10 cellular contexts compared by ENCODE assay signal in the genomic region with DNA sequence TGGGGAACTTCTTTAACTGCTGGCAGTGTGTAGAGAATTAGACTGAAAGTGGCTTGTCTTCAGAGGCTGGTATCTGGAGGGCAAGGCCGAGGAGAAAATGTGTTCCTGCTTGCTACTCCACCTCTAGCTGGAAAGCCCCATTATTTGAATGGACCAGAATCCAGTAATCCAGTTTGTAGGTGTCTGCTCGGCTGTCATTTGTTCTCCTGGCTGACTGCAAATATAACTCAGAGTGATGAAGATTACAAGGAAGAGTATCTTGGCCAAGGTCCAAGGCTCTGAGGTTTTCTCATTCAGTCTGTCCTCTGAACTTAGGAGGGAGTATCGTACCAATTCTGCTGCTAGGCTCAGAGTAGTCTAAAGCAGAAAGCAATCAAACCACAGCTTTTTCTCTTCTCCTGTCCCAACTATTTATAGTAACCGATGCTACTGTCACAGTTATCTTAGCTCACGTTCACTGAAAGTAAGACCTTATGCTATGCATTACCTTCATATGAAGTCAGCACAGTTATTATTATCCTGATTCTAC.
DNase-seq lines count a peak whose midpoint lies in the region; ATAC-seq, FAIRE-seq and TF ChIP-seq lines count a peak whose summit lies in the region.
"Had no signal": no experiment of that assay in that cellular context is flagged by ENCODE, and none has a peak within 500 bp of the region (broad histone marks: within the 10 kb centered on the region; RNA-seq: fewer than 3 reads in every experiment).

No MANE protein-coding gene starts in this region.

- no peaks in the 10 kb centered on the region for H3K36me3 ChIP-seq in naive thymus-derived CD4-positive, alpha-beta T cell (ENCODE audit: control insufficient read depth in 2 of 3, insufficient read depth in 3 of 3, low read length in 3 of 3)
- no peaks in the 10 kb centered on the region for H3K36me3 ChIP-seq in left lung

- in situ Hi-C loops in G401 (cut with HindIII; ENCODE audit: low sequenced_read_pairs) = no loop called here

- peak; percentile 31 for DNase-seq in G401 (ENCODE audit: low spot score)
- DNase-seq in GM19239 (ENCODE audit: insufficient read length, low spot score) = peak; percentile 9
- DNase-seq in RPMI8226 = peak; percentile 92
- DNase-seq in naive thymus-derived CD4-positive, alpha-beta T cell = no peak
- no peak for DNase-seq in GOT3 (lab: John Stamatoyannopoulos, UW)
- no peak for DNase-seq in left lung
- no peak for DNase-seq in NCI-H2081 treated with DMSO at 0.1 percent for 48 hours (lab: John Stamatoyannopoulos, UW)
- DNase-seq: activated CD4-positive, alpha-beta T cell treated with anti-CD3 and anti-CD28 coated beads, Interleukin-2, amount 50 U/mL, for 1 hour; NCI-H187 treated with DMSO at 0.1 percent for 48 hours had no signal

- TF ChIP-seq CTCF in left lung (IDR thresholded peaks at IDR 0.05) = no peak

- H3K27ac Mint-ChIP-seq in naive thymus-derived CD4-positive, alpha-beta T cell = no peak overlapping the region

- peak; percentile 89 for ATAC-seq in HG03025 (IDR thresholded peaks at IDR 0.05; ENCODE audit: low FRiP score, unreplicated experiment)
- no peak for ATAC-seq in naive thymus-derived CD4-positive, alpha-beta T cell
- ATAC-seq in left lung = no peak

- no peaks in the 10 kb centered on the region for H3K36me3 Mint-ChIP-seq in naive thymus-derived CD4-positive, alpha-beta T cell

- H3K27ac ChIP-seq in naive thymus-derived CD4-positive, alpha-beta T cell (ENCODE audit: low read depth, low read length) = no peak overlapping the region
- no peak overlapping the region for H3K27ac ChIP-seq in left lung

- no peak overlapping the region for H3K4me3 Mint-ChIP-seq in naive thymus-derived CD4-positive, alpha-beta T cell

- no peaks in the 10 kb centered on the region for H3K27me3 ChIP-seq in naive thymus-derived CD4-positive, alpha-beta T cell (ENCODE audit: control insufficient read depth in 2 of 2, insufficient read depth in 2 of 2, low read length in 2 of 2)
- no peaks in the 10 kb centered on the region for H3K27me3 ChIP-seq in left lung

- no peak overlapping the region for H3K4me3 ChIP-seq in naive thymus-derived CD4-positive, alpha-beta T cell (ENCODE audit: low read length)
- H3K4me3 ChIP-seq in left lung = no peak overlapping the region

- peak; percentile 80 for FAIRE-seq in GM19239 (lab: Jason Lieb, UNC)

- peaks cover 0 to 17% (median 0%) of the 10 kb centered on the region in 7 donors for H3K4me1 Mint-ChIP-seq in naive thymus-derived CD4-positive, alpha-beta T cell

- POLR2A ChIA-PET in naive thymus-derived CD4-positive, alpha-beta T cell (lab: Charles Lee) = no interaction called here

- no peaks in the 10 kb centered on the region for H3K9me3 ChIP-seq in naive thymus-derived CD4-positive, alpha-beta T cell (ENCODE audit: control insufficient read depth in 2 of 3, low read length in 3 of 3)
- no peaks in the 10 kb centered on the region for H3K9me3 ChIP-seq in left lung

- peaks cover 7 to 28% (median 16%) of the 10 kb centered on the region in 5 donors for H3K27me3 Mint-ChIP-seq in naive thymus-derived CD4-positive, alpha-beta T cell

- H3K4me1 ChIP-seq in naive thymus-derived CD4-positive, alpha-beta T cell (ENCODE audit: control insufficient read depth in 2 of 2, insufficient read depth in 2 of 2, low read length in 2 of 2) = no peaks in the 10 kb centered on the region
- H3K4me1 ChIP-seq in left lung = peaks cover 0 to 5% of the 10 kb centered on the region in 2 donors

- intact Hi-C loops in naive thymus-derived CD4-positive, alpha-beta T cell (cut with micrococcal nuclease) = no loop called here
- intact Hi-C loops in left lung (cut with DNase I) = no loop called here

- CTCF ChIA-PET in naive thymus-derived CD4-positive, alpha-beta T cell (lab: Charles Lee) = no interaction called here

- peaks cover 0 to 4% (median 0%) of the 10 kb centered on the region in 11 donors for H3K9me3 Mint-ChIP-seq in naive thymus-derived CD4-positive, alpha-beta T cell

Comparison
In these comparisons a context has a peak if more than half of its experiments do, and no peak if none do; other contexts are left out.
1. DNase-seq: peak in G401 (single experiment), GM19239 (single experiment) and RPMI8226 (single experiment); none in naive thymus-derived CD4-positive, alpha-beta T cell (0 of 9), GOT3 (single experiment), left lung (0 of 2) and NCI-H2081 treated with DMSO at 0.1 percent for 48 hours (single experiment).